ENCODE assay signal across 25 cellular contexts in genomic region chr18:77970814-77971213, GRCh38.
"Had no signal": no experiment of that assay in that cellular context is flagged by ENCODE, and none has a peak within 500 bp of the region (broad histone marks: within the 10 kb centered on the region; RNA-seq: fewer than 3 reads in every experiment).

No MANE protein-coding gene starts in this region.

- H3K36me3 Mint-ChIP-seq: immature natural killer cell; memory B cell; stimulated activated naive B cell treated with anti-CD40 and anti-IgM and Interleukin-4, amounts not matched to agents 10 μg/mL and 1 μg/mL and 100 μg/mL, for 72 hours had no signal

- FAIRE-seq: colon, endothelial cell of umbilical vein, keratinocyte had no signal

- H3K4me3 Mint-ChIP-seq: dendritic cell treated with granulocyte-macrophage colony-stimulating factor and Interleukin-4, amounts not matched to agents 40 ng/mL and 50 ng/mL, for 4 days; immature natural killer cell; memory B cell; nephron; stimulated activated naive B cell treated with anti-CD40 and anti-IgM and Interleukin-4, amounts not matched to agents 10 μg/mL and 1 μg/mL and 100 μg/mL, for 72 hours; stimulated activated naive CD8-positive, alpha-beta T cell treated with anti-CD3 and anti-CD28 coated beads, Interleukin-15, amount 100 ng/mL, for 72 hours had no signal

- H3K27ac ChIP-seq: foreskin keratinocyte, heart left ventricle, left ventricle myocardium inferior, lower lobe of right lung, neutrophil, psoas muscle, skin epidermis, testis, tibial nerve, upper lobe of right lung had no signal

- DNase-seq: erythroblast; foreskin keratinocyte; heart left ventricle; hippocampal formation; immature natural killer cell; left ventricle myocardium inferior; lower lobe of right lung; midbrain; psoas muscle; stimulated activated CD4-positive, alpha-beta T cell treated with anti-CD3 and anti-CD28 coated beads, Interleukin-2, amount 100 ng/mL, for 24 hours; stimulated activated CD4-positive, alpha-beta T cell treated with anti-CD3 and anti-CD28 coated beads, Interleukin-4, amount 100 ng/mL, for 4 hours; stimulated activated naive B cell treated with anti-CD40 and anti-IgM and Interleukin-4, amounts not matched to agents 10 μg/mL and 1 μg/mL and 100 μg/mL, for 72 hours; stimulated activated naive CD8-positive, alpha-beta T cell treated with anti-CD3 and anti-CD28 coated beads, Interleukin-15, amount 100 ng/mL, for 72 hours; testis; upper lobe of right lung had no signal

- H3K27ac Mint-ChIP-seq: dendritic cell treated with granulocyte-macrophage colony-stimulating factor and Interleukin-4, amounts not matched to agents 40 ng/mL and 50 ng/mL, for 4 days; immature natural killer cell; memory B cell; stimulated activated naive B cell treated with anti-CD40 and anti-IgM and Interleukin-4, amounts not matched to agents 10 μg/mL and 1 μg/mL and 100 μg/mL, for 72 hours; stimulated activated naive CD8-positive, alpha-beta T cell treated with anti-CD3 and anti-CD28 coated beads, Interleukin-15, amount 100 ng/mL, for 72 hours had no signal

- H3K4me1 Mint-ChIP-seq: immature natural killer cell; memory B cell; nephron; stimulated activated naive B cell treated with anti-CD40 and anti-IgM and Interleukin-4, amounts not matched to agents 10 μg/mL and 1 μg/mL and 100 μg/mL, for 72 hours; stimulated activated naive CD8-positive, alpha-beta T cell treated with anti-CD3 and anti-CD28 coated beads, Interleukin-15, amount 100 ng/mL, for 72 hours had no signal

- H3K4me1 ChIP-seq: foreskin keratinocyte, heart left ventricle, left ventricle myocardium inferior, lower lobe of right lung, psoas muscle, upper lobe of right lung had no signal

- ATAC-seq: foreskin keratinocyte; heart left ventricle; lower lobe of right lung; sciatic nerve; stimulated activated naive B cell treated with anti-CD40 and anti-IgM and Interleukin-4, amounts not matched to agents 10 μg/mL and 1 μg/mL and 100 μg/mL, for 72 hours; stimulated activated naive CD8-positive, alpha-beta T cell treated with anti-CD3 and anti-CD28 coated beads, Interleukin-15, amount 100 ng/mL, for 72 hours; upper lobe of right lung had no signal

- H3K36me3 ChIP-seq: heart left ventricle, left ventricle myocardium inferior, lower lobe of right lung, neutrophil, tibial nerve, upper lobe of right lung had no signal

- H3K27me3 ChIP-seq: foreskin keratinocyte, neutrophil, testis, tibial nerve, upper lobe of right lung had no signal

- H3K4me3 ChIP-seq: heart left ventricle, left ventricle myocardium inferior, lower lobe of right lung, psoas muscle, skin epidermis, testis, tibial nerve, upper lobe of right lung had no signal

- H3K27me3 Mint-ChIP-seq: dendritic cell treated with granulocyte-macrophage colony-stimulating factor and Interleukin-4, amounts not matched to agents 40 ng/mL and 50 ng/mL, for 4 days; memory B cell; stimulated activated naive B cell treated with anti-CD40 and anti-IgM and Interleukin-4, amounts not matched to agents 10 μg/mL and 1 μg/mL and 100 μg/mL, for 72 hours; stimulated activated naive CD8-positive, alpha-beta T cell treated with anti-CD3 and anti-CD28 coated beads, Interleukin-15, amount 100 ng/mL, for 72 hours had no signal

- H3K9me3 ChIP-seq: lower lobe of right lung, neutrophil, psoas muscle, testis, tibial nerve, upper lobe of right lung had no signal
